ENCODE assay signal across 7 cellular contexts in genomic region chr10:95183451-95184230, GRCh38.
DNase-seq lines count a peak whose midpoint lies in the region; ATAC-seq and TF ChIP-seq lines count a peak whose summit lies in the region.

No MANE protein-coding gene starts in this region.

- H3K9ac ChIP-seq in iPS-20b (ENCODE audit: low read depth, low read length): peak overlapping the region; percentile 85

- H3K27ac ChIP-seq in iPS-20b (ENCODE audit: low read length) (no peak overlapping the region), skin epidermis (peak overlapping the region in 20 of 21 experiments; percentile 3 to 89 (median 73))

- H3K36me3 ChIP-seq in iPS-20b (ENCODE audit: insufficient read depth, low read depth, low read length): no peaks in the 10 kb centered on the region

- peak overlapping the region; percentile 83 for H3K4me3 ChIP-seq in iPS-20b (ENCODE audit: low read length)
- H3K4me3 ChIP-seq in skin epidermis: peak overlapping the region; percentile 39 to 59 (median 52)

- H3K4me1 ChIP-seq in iPS-20b (ENCODE audit: insufficient read depth, low read length): no peaks in the 10 kb centered on the region

- ATAC-seq in GM18505 (IDR thresholded peaks at IDR 0.05; ENCODE audit: unreplicated experiment) (peak; percentile 98), HG02763 (IDR thresholded peaks at IDR 0.05; ENCODE audit: unreplicated experiment) (peak; percentile 98)

- TF ChIP-seq POLR2A in GM18505 (IDR thresholded peaks at IDR 0.05; ENCODE audit: borderline replicate concordance, extremely low read depth, insufficient read depth, insufficient read length): peak; percentile 61

- DNase-seq in NCI-H146 (lab: John Stamatoyannopoulos, UW): peak; percentile 82
- peak; percentile 90 for DNase-seq in UCSD-AML1 (lab: John Stamatoyannopoulos, UW; ENCODE audit: unreplicated experiment)
- DNase-seq in brain pericyte (ENCODE audit: low read depth, low spot score): peak; percentile 7

- H3K27me3 ChIP-seq in iPS-20b (ENCODE audit: insufficient read depth, low read length): no peaks in the 10 kb centered on the region

- no peaks in the 10 kb centered on the region for H3K9me3 ChIP-seq in iPS-20b (ENCODE audit: insufficient read depth, low read depth, low read length)

Comparison
In these comparisons a context has a peak if more than half of its experiments do, and no peak if none do; other contexts are left out.
1. DNase-seq: peak in every context shown above with its lines; median percentile 90 in UCSD-AML1; 82 in NCI-H146; 7 in brain pericyte.